ENCODE assay signal across 9 cellular contexts in the genomic region with DNA sequence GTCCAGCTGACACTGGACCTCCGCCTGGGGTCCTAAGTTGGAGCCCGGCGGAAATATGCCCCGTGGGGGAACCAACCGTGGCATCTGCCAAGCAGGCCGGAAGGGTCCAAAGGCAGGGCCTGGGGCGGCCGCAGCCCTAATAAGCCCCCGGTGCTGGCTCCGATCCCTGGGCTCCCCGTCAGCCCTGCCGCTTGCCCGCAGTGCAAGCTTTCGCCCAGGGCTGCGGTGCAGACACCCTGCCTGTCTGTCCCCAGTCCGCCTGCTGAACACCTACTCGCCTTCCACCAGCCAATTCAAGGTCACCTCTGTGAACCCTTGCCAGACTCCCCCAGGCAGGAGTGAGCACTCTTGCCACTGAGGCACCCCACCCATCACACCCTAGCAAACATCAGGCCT. TPM values are rescaled to one million over a fixed set of nuclear protein-coding genes. Genes with fewer than 3 reads are reported as not detected.
DNase-seq lines count a peak whose midpoint lies in the region; ATAC-seq and TF ChIP-seq lines count a peak whose summit lies in the region.
"Had no signal": no experiment of that assay in that cellular context is flagged by ENCODE, and none has a peak within 500 bp of the region (broad histone marks: within the 10 kb centered on the region; RNA-seq: fewer than 3 reads in every experiment).

No MANE protein-coding gene starts in this region.

- intact Hi-C loops in CD8-positive, alpha-beta T cell (cut with DNase I, micrococcal nuclease): loop anchor here (2.0 to 10.0 kb wide), 2 partner anchors 61 to 165 kb away; a partner anchor contains a TSS

- peaks cover 41% of the 10 kb centered on the region for H3K27me3 Mint-ChIP-seq in CD8-positive, alpha-beta T cell (ENCODE audit: low read depth)
- H3K27me3 Mint-ChIP-seq in T-helper 17 cell: peaks cover 33% of the 10 kb centered on the region

- no peaks in the 10 kb centered on the region for H3K36me3 ChIP-seq in CD8-positive, alpha-beta T cell (ENCODE audit: insufficient read depth, low read length)
- no peaks in the 10 kb centered on the region for H3K36me3 ChIP-seq in neutrophil

- H3K4me3 ChIP-seq in CD8-positive, alpha-beta T cell (ENCODE audit: low read depth, low read length): no peak overlapping the region
- H3K4me3 ChIP-seq in fibroblast of pulmonary artery (replicated peaks; ENCODE audit: low read depth, low read length) (peak overlapping the region; percentile 80), neutrophil (ENCODE audit: low read depth in 1 of 2, low read length in 1 of 2) (peak overlapping the region; percentile 65 to 72)

- H3K27ac ChIP-seq in CD8-positive, alpha-beta T cell (ENCODE audit: low read depth, low read length): no peak overlapping the region
- H3K27ac ChIP-seq in neutrophil: no peak overlapping the region

- POLR2A ChIA-PET in CD8-positive, alpha-beta T cell (lab: Charles Lee): no interaction called here

- H3K4me1 Mint-ChIP-seq in CD8-positive, alpha-beta T cell (ENCODE audit: low read depth): peaks cover 19% of the 10 kb centered on the region
- peaks cover 13% of the 10 kb centered on the region for H3K4me1 Mint-ChIP-seq in T-helper 17 cell

- peak overlapping the region; percentile 78 for H3K4me3 Mint-ChIP-seq in CD8-positive, alpha-beta T cell
- peak overlapping the region; percentile 93 for H3K4me3 Mint-ChIP-seq in T-helper 17 cell

- ATAC-seq in CD8-positive, alpha-beta T cell: no peak
- ATAC-seq in T-helper 17 cell: no peak
- no peak for ATAC-seq in HG03521 (IDR thresholded peaks at IDR 0.05; ENCODE audit: unreplicated experiment)

- no peak for DNase-seq in CD8-positive, alpha-beta T cell
- DNase-seq in T-helper 17 cell (no peak), fibroblast of pulmonary artery (ENCODE audit: low read depth) (no peak), HT-29 (ENCODE audit: low spot score) (no peak), SW480 (ENCODE audit: low spot score) (no peak), DMS 273 treated with DMSO at 0.1 percent for 48 hours (lab: John Stamatoyannopoulos, UW) (no peak)
- DNase-seq: NCI-H345 had no signal

- TF ChIP-seq CTCF in CD8-positive, alpha-beta T cell (IDR thresholded peaks at IDR 0.05): no peak
- TF ChIP-seq CTCF in fibroblast of pulmonary artery (IDR thresholded peaks at IDR 0.05; ENCODE audit: low read length, missing control alignments) (no peak), neutrophil (IDR thresholded peaks at IDR 0.05) (no peak)

- no peaks in the 10 kb centered on the region for H3K9me3 ChIP-seq in CD8-positive, alpha-beta T cell (ENCODE audit: low read length)
- H3K9me3 ChIP-seq in T-helper 17 cell (ENCODE audit: control insufficient read depth, low read length, poor library complexity, severe bottlenecking) (no peaks in the 10 kb centered on the region), neutrophil (no peaks in the 10 kb centered on the region)

- peaks cover 15% of the 10 kb centered on the region for H3K27me3 ChIP-seq in CD8-positive, alpha-beta T cell (ENCODE audit: insufficient read depth, low read length)
- peaks cover 49% of the 10 kb centered on the region for H3K27me3 ChIP-seq in neutrophil

- H3K9me3 Mint-ChIP-seq in CD8-positive, alpha-beta T cell: no peaks in the 10 kb centered on the region

- peaks cover 12% of the 10 kb centered on the region for H3K4me1 ChIP-seq in CD8-positive, alpha-beta T cell (ENCODE audit: insufficient read depth, low read length)
- H3K4me1 ChIP-seq in neutrophil (ENCODE audit: control insufficient read depth in 1 of 2, insufficient read depth in 1 of 2, low read depth in 1 of 2, low read length in 1 of 2): peaks cover 17 to 19% of the 10 kb centered on the region in 2 experiments

- no peak overlapping the region for H3K27ac Mint-ChIP-seq in CD8-positive, alpha-beta T cell
- H3K27ac Mint-ChIP-seq in T-helper 17 cell: no peak overlapping the region

- no peaks in the 10 kb centered on the region for H3K36me3 Mint-ChIP-seq in CD8-positive, alpha-beta T cell
- H3K36me3 Mint-ChIP-seq in T-helper 17 cell (ENCODE audit: low read depth): no peaks in the 10 kb centered on the region

- CTCF ChIA-PET in CD8-positive, alpha-beta T cell (lab: Charles Lee): interaction anchor here (1.3 kb wide), 1 partner anchor 21 kb away, joined by 5 read pairs; no protein-coding TSS in a partner anchor

RNA-seq across cellular contexts. Expression of a gene that starts 0.5 kb away (rescaled TPM):
- not detected for total RNA-seq in CD8-positive, alpha-beta T cell
- 1 to 10 TPM in 1 of 2 donors, not detected in 1; 2.0 TPM for total RNA-seq in T-helper 17 cell
- total RNA-seq in HT-29 (2014; rRNA removed; shearing (Covaris generic)): 39.8 and 41.3 TPM in 2 replicates

RNA-seq across cellular contexts. Expression of a gene that starts 31.2 kb away (rescaled TPM):
- total RNA-seq in CD8-positive, alpha-beta T cell: 1 to 10 TPM; 5.8 to 7.2 TPM
- 1 to 10 TPM; 3.6 to 4.4 TPM for total RNA-seq in T-helper 17 cell
- total RNA-seq in HT-29 (2014; rRNA removed; shearing (Covaris generic)): 4.7 and 7.7 TPM in 2 replicates

Comparison
In these comparisons a context has a peak if more than half of its experiments do, and no peak if none do; other contexts are left out.
1. RNA of a gene that starts 0.5 kb away (total RNA-seq): 39.8 to 41.3 TPM in HT-29; 2.0 TPM in T-helper 17 cell and not detected in CD8-positive, alpha-beta T cell; every median in the first group is over 10 times any median in the second.